Comparison of ENCODE assay signal across 19 cellular contexts in genomic region chr15:78301326-78301725, GRCh38. TPM values are rescaled to one million over a fixed set of nuclear protein-coding genes. Genes with fewer than 3 reads are reported as not detected.
DNase-seq lines count a peak whose midpoint lies in the region; ATAC-seq and TF ChIP-seq lines count a peak whose summit lies in the region.
"Had no signal": no experiment of that assay in that cellular context is flagged by ENCODE, and none has a peak within 500 bp of the region (broad histone marks: within the 10 kb centered on the region; RNA-seq: fewer than 3 reads in every experiment).

No MANE protein-coding gene starts in this region.

- H3K27me3 ChIP-seq in breast epithelium: peaks cover 4 to 10% of the 10 kb centered on the region in 2 donors
- no peaks in the 10 kb centered on the region for H3K27me3 ChIP-seq in right cardiac atrium (ENCODE audit: control insufficient read depth, insufficient read depth)

- peaks cover 6% of the 10 kb centered on the region for H3K4me1 Mint-ChIP-seq in MCF 10A (ENCODE audit: insufficient read depth, unreplicated experiment)
- peaks cover 21 to 27% of the 10 kb centered on the region in 2 donors for H3K4me1 Mint-ChIP-seq in immature natural killer cell

- POLR2A ChIA-PET in MCF 10A (lab: Yijun Ruan, JAX): interaction anchor here (1.2 to 2.5 kb wide), 3 partner anchors 16 to 137 kb away, joined by 3 to 22 read pairs (median 3); partner anchors contain the start of gene IREB2

- TF ChIP-seq CTCF in MCF 10A (IDR thresholded peaks at IDR 0.05; ENCODE audit: unreplicated experiment) (no peak), breast epithelium (IDR thresholded peaks at IDR 0.05) (no peak)

- H3K9me3 ChIP-seq in breast epithelium (no peaks in the 10 kb centered on the region), SK-N-MC (ENCODE audit: low read depth, low read length) (no peaks in the 10 kb centered on the region), right cardiac atrium (ENCODE audit: control insufficient read depth, low read length) (no peaks in the 10 kb centered on the region)

- no peak overlapping the region for H3K4me3 ChIP-seq in breast epithelium
- no peak overlapping the region for H3K4me3 ChIP-seq in SK-N-MC
- no peak overlapping the region for H3K4me3 ChIP-seq in right cardiac atrium (ENCODE audit: low read length)

- intact Hi-C loops in MCF 10A (cut with micrococcal nuclease): no loop called here
- intact Hi-C loops in breast epithelium (cut with DNase I; ENCODE audit: low total_unique reads): no loop called here
- intact Hi-C loops in right cardiac atrium (cut with DNase I): no loop called here

- no peak for DNase-seq in MCF 10A (ENCODE audit: unreplicated experiment)
- no peak for DNase-seq in breast epithelium (ENCODE audit: low spot score in 2 of 2)
- DNase-seq in SK-N-MC (ENCODE audit: low read depth, low spot score): no peak
- no peak for DNase-seq in immature natural killer cell
- DNase-seq in NCI-H187 (lab: John Stamatoyannopoulos, UW): no peak
- no peak for DNase-seq in right cardiac atrium
- DNase-seq in cerebellar cortex (ENCODE audit: low spot score): no peak
- DNase-seq: activated CD4-positive, alpha-beta T cell treated with anti-CD3 and anti-CD28 coated beads, Interleukin-2, amount 50 U/mL, for 4 hours; activated naive CD4-positive, alpha-beta T cell; cortex of kidney; DMS79; NCI-H1417; NCI-H510A; stimulated activated CD4-positive, alpha-beta T cell treated with anti-CD3 and anti-CD28 coated beads, Interleukin-2, amount 100 ng/mL, for 24 hours had no signal

- peaks cover 19% of the 10 kb centered on the region for H3K36me3 Mint-ChIP-seq in MCF 10A (ENCODE audit: insufficient read depth, unreplicated experiment)
- no peaks in the 10 kb centered on the region for H3K36me3 Mint-ChIP-seq in immature natural killer cell
- H3K36me3 Mint-ChIP-seq: memory B cell had no signal

- no peaks in the 10 kb centered on the region for H3K9me3 Mint-ChIP-seq in MCF 10A (ENCODE audit: unreplicated experiment)
- H3K9me3 Mint-ChIP-seq in immature natural killer cell: no peaks in the 10 kb centered on the region
- H3K9me3 Mint-ChIP-seq: memory B cell; T-helper 2 cell treated with Interferon-gamma antibody and Interleukin-4, amounts not matched to agents 5 μg/mL and 100 μg/mL, for 36 hours had no signal

- no peak for ATAC-seq in right cardiac atrium
- ATAC-seq in HG02623 (IDR thresholded peaks at IDR 0.05; ENCODE audit: unreplicated experiment): no peak

- H3K27me3 Mint-ChIP-seq in MCF 10A (ENCODE audit: insufficient read depth, unreplicated experiment) (no peaks in the 10 kb centered on the region), immature natural killer cell (ENCODE audit: low read depth in 3 of 3) (peaks cover 0 to 8% (median 0%) of the 10 kb centered on the region in 3 donors)
- H3K27me3 Mint-ChIP-seq: memory B cell had no signal

- H3K27ac ChIP-seq in breast epithelium (peak overlapping the region in 1 of 2 donors; percentile 4), SK-N-MC (peak overlapping the region; percentile 38), right cardiac atrium (ENCODE audit: low read length) (no peak overlapping the region)

- CTCF ChIA-PET in MCF 10A (lab: Yijun Ruan, JAX): interaction anchor here (0.6 to 13.1 kb wide), 2 partner anchors 119 to 180 kb away, joined by 4 to 222 read pairs; no protein-coding TSS in a partner anchor

- H3K9ac ChIP-seq in SK-N-MC (ENCODE audit: insufficient read length): no peak overlapping the region

- no peak overlapping the region for H3K27ac Mint-ChIP-seq in MCF 10A (ENCODE audit: low read depth, unreplicated experiment)
- H3K27ac Mint-ChIP-seq in immature natural killer cell: peak overlapping the region in 5 of 6 donors; percentile 13 to 83 (median 41)
- H3K27ac Mint-ChIP-seq: memory B cell; T-helper 2 cell treated with Interferon-gamma antibody and Interleukin-4, amounts not matched to agents 5 μg/mL and 100 μg/mL, for 36 hours had no signal

- no peaks in the 10 kb centered on the region for H3K36me3 ChIP-seq in breast epithelium
- H3K36me3 ChIP-seq in SK-N-MC (ENCODE audit: insufficient read depth, low read length): no peaks in the 10 kb centered on the region

- TF ChIP-seq POLR2A in breast epithelium (IDR thresholded peaks at IDR 0.05): no peak

- H3K4me3 Mint-ChIP-seq in MCF 10A (ENCODE audit: unreplicated experiment) (peak overlapping the region; percentile 48), immature natural killer cell (peak overlapping the region in 4 of 5 donors; percentile 15 to 39 (median 28))
- H3K4me3 Mint-ChIP-seq: memory B cell had no signal

- BruUV-seq in MCF 10A (replicated peaks; lab: Mats Ljungman, UMichigan): no TSS peak

- H3K4me1 ChIP-seq in breast epithelium (peaks cover 0 to 8% of the 10 kb centered on the region in 2 donors), right cardiac atrium (ENCODE audit: control insufficient read depth, insufficient read depth, low read length) (no peaks in the 10 kb centered on the region)

RNA-seq across cellular contexts. Expression of gene SKIC8, which starts 1.9 kb away (rescaled TPM):
- total RNA-seq in MCF 10A (2022): 54.3 and 56.2 TPM in 2 replicates
- 10 to 100 TPM; 63.5 to 98.8 (median 96.0) TPM for total RNA-seq in breast epithelium
- polyA plus RNA-seq in immature natural killer cell: 100 to 1,000 TPM in 2 of 3 donors, 10 to 100 TPM in 1; 73.4 to 147 (median 105) TPM
- total RNA-seq in right cardiac atrium: 10 to 100 TPM; 26.8 to 37.1 (median 28.3) TPM
- 34.7 TPM for polyA plus RNA-seq in right cardiac atrium

RNA-seq across cellular contexts. Expression of gene DNAJA4, which starts 37.0 kb away (rescaled TPM):
- not detected in 2 replicates for total RNA-seq in MCF 10A (2022)
- 10 to 100 TPM; 16.0 to 28.1 (median 22.6) TPM for total RNA-seq in breast epithelium
- 1 to 10 TPM; 3.1 to 8.2 (median 7.4) TPM for polyA plus RNA-seq in immature natural killer cell
- 100 to 1,000 TPM in 3 of 4 donors, 10 to 100 TPM in 1; 74.7 to 170 (median 115) TPM for total RNA-seq in right cardiac atrium
- 97.5 TPM for polyA plus RNA-seq in right cardiac atrium

RNA-seq across cellular contexts. Expression of gene CRABP1, which starts 38.8 kb away (rescaled TPM):
- total RNA-seq in MCF 10A (2022) (not detected in 2 replicates), breast epithelium (10 to 100 TPM in 2 of 3 donors, not detected in 1; 11.5 to 14.5 TPM), right cardiac atrium (under 1 TPM in 1 of 4 donors, not detected in 3; 0.32 TPM)
- polyA plus RNA-seq in immature natural killer cell (not detected), right cardiac atrium (0.29 TPM)
- total RNA-seq: fibroblast of lung, renal cortical epithelial cell had no signal
- polyA plus RNA-seq: fibroblast of lung had no signal

Comparison
In these comparisons a context has a peak if more than half of its experiments do, and no peak if none do; other contexts are left out.
1. RNA of gene DNAJA4, which starts 37.0 kb away (total RNA-seq): 74.7 to 170 TPM in right cardiac atrium and 16.0 to 28.1 TPM in breast epithelium; not detected in MCF 10A; every median in the first group is over 10 times any median in the second.